Comparison of ENCODE assay signal across 19 cellular contexts in genomic region chr21:41687633-41688032, GRCh38.
DNase-seq lines count a peak whose midpoint lies in the region; TF ChIP-seq lines count a peak whose summit lies in the region.
"Had no signal": no experiment of that assay in that cellular context is flagged by ENCODE, and none has a peak within 500 bp of the region (broad histone marks: within the 10 kb centered on the region; RNA-seq: fewer than 3 reads in every experiment).

No MANE protein-coding gene starts in this region.

- H3K36me3 ChIP-seq in esophagus squamous epithelium = no peaks in the 10 kb centered on the region
- H3K36me3 ChIP-seq: BLaER1 treated with 17β-estradiol and CSF1 and Interleukin-3, amounts not matched to agents 10 nM and 100 nM had no signal

- POLR2A ChIA-PET in RWPE1 (lab: Yijun Ruan, JAX; ENCODE audit: low non-redundant PET) = no interaction called here

- CTCF ChIA-PET in RWPE1 (lab: Yijun Ruan, JAX) = no interaction called here

- H3K27ac ChIP-seq in RWPE1 (peak overlapping the region; percentile 100), esophagus squamous epithelium (peak overlapping the region in 3 of 4 donors; percentile 15 to 67 (median 62))
- H3K27ac ChIP-seq: BLaER1 treated with 17β-estradiol and CSF1 and Interleukin-3, amounts not matched to agents 10 nM and 100 nM; GM23248; HL-60 had no signal

- peak; percentile 35 for DNase-seq in EH (ENCODE audit: low read depth)
- no peak for DNase-seq in RWPE1 (ENCODE audit: low spot score)
- DNase-seq in esophagus squamous epithelium (lab: John Stamatoyannopoulos, UW) = no peak
- peak; percentile 32 for DNase-seq in renal cortical epithelial cell (ENCODE audit: low read depth)
- DNase-seq in NCI-H128 (lab: John Stamatoyannopoulos, UW; ENCODE audit: unreplicated experiment) = no peak
- no peak for DNase-seq in GM19240 (ENCODE audit: insufficient read length, low spot score)
- no peak for DNase-seq in NCI-H226
- DNase-seq in erythroblast (lab: John Stamatoyannopoulos, UW) = no peak
- DNase-seq: 8988T; ACHN; Calu3; CD4-positive, CD25-positive, alpha-beta regulatory T cell; DMS 273 treated with DMSO at 0.1 percent for 48 hours; DMS79; EL; GDM1; GM23248 had no signal

- no peak for TF ChIP-seq CTCF in RWPE1 (conservative IDR thresholded peaks at IDR 0.05; ENCODE audit: low read depth)
- no peak for TF ChIP-seq CTCF in esophagus squamous epithelium (IDR thresholded peaks at IDR 0.05)

- TF ChIP-seq POLR2A in esophagus squamous epithelium (IDR thresholded peaks at IDR 0.05) (no peak), erythroblast (IDR thresholded peaks at IDR 0.05; ENCODE audit: low read length) (no peak)

- no peak overlapping the region for H3K4me3 ChIP-seq in esophagus squamous epithelium
- H3K4me3 ChIP-seq: BLaER1 treated with 17β-estradiol and CSF1 and Interleukin-3, amounts not matched to agents 10 nM and 100 nM; GM23248 had no signal

- 67 to 84% methylated on average over 2 of the region's 2 CpGs for WGBS in esophagus squamous epithelium, 2 donors

- peaks cover 0 to 11% (median 0%) of the 10 kb centered on the region in 4 donors for H3K27me3 ChIP-seq in esophagus squamous epithelium
- H3K27me3 ChIP-seq: BLaER1 treated with 17β-estradiol and CSF1 and Interleukin-3, amounts not matched to agents 10 nM and 100 nM had no signal

- intact Hi-C loops in esophagus squamous epithelium (cut with DNase I) = no loop called here

- H3K9me3 ChIP-seq in esophagus squamous epithelium = no peaks in the 10 kb centered on the region

- peaks cover 24 to 70% (median 29%) of the 10 kb centered on the region in 3 donors for H3K4me1 ChIP-seq in esophagus squamous epithelium

Comparison
In these comparisons a context has a peak if more than half of its experiments do, and no peak if none do; other contexts are left out.
1. DNase-seq: peak in EH (single experiment) and renal cortical epithelial cell (single experiment); none in RWPE1 (single experiment), esophagus squamous epithelium (single experiment), NCI-H128 (single experiment), GM19240 (single experiment), NCI-H226 (single experiment) and erythroblast (0 of 2).